ENCODE assay signal across 8 cellular contexts in genomic region chr12:111434680-111435338, GRCh38. TPM values are rescaled to one million over a fixed set of nuclear protein-coding genes. Genes with fewer than 3 reads are reported as not detected.
DNase-seq lines count a peak whose midpoint lies in the region; ATAC-seq, FAIRE-seq and TF ChIP-seq lines count a peak whose summit lies in the region.

No MANE protein-coding gene starts in this region.

- TF ChIP-seq CTCF in foreskin fibroblast (IDR thresholded peaks at IDR 0.05; ENCODE audit: low read depth, low read length), result no peak

- ATAC-seq in HG02642 (IDR thresholded peaks at IDR 0.05; ENCODE audit: poor library complexity, unreplicated experiment), result peak; percentile 70
- ATAC-seq in activated T-helper 17 cell treated with anti-CD3 and anti-CD28 coated beads, Interleukin-2, amount 50 U/mL, for 72 hours (replicated peaks), result peak; percentile 86

- H3K4me3 Mint-ChIP-seq in activated T-helper 17 cell treated with anti-CD3 and anti-CD28 coated beads, Interleukin-2, amount 50 U/mL, for 72 hours, result peak overlapping the region; percentile 81

- peak overlapping the region; percentile 23 to 71 (median 42) for H3K9ac ChIP-seq in skeletal muscle tissue (ENCODE audit: low read depth in 1 of 3, low read length in 3 of 3)

- peaks cover 70% of the 10 kb centered on the region for H3K4me1 Mint-ChIP-seq in activated T-helper 17 cell treated with anti-CD3 and anti-CD28 coated beads, Interleukin-2, amount 50 U/mL, for 72 hours

- H3K9me3 ChIP-seq in skeletal muscle tissue (ENCODE audit: control insufficient read depth in 3 of 3, low read length in 3 of 3), result no peaks in the 10 kb centered on the region

- no peaks in the 10 kb centered on the region for H3K36me3 ChIP-seq in skeletal muscle tissue (ENCODE audit: control insufficient read depth in 3 of 3, insufficient read depth in 3 of 3, low read length in 3 of 3)

- H3K4me3 ChIP-seq in foreskin fibroblast (ENCODE audit: low read depth in 1 of 2, low read length in 2 of 2) (peak overlapping the region; percentile 15 to 16), skeletal muscle tissue (ENCODE audit: low read length in 3 of 3) (peak overlapping the region; percentile 30 to 63 (median 40))

- TF ChIP-seq POLR2A in GM12891 (IDR thresholded peaks at IDR 0.05; ENCODE audit: low read depth, low read length), result no peak; the same call in 1 of the 2 replicates

- DNase-seq in GM12891 (ENCODE audit: insufficient read length, low spot score) (no peak), foreskin fibroblast (peak; percentile 56 to 76), T1000 (lab: John Stamatoyannopoulos, UW) (no peak), NCI-H2227 treated with DMSO at 0.1 percent for 48 hours (lab: John Stamatoyannopoulos, UW) (no peak)
- peak; percentile 77 for DNase-seq in NK-92 treated with Interleukin-12 subunit alpha and Interleukin-12 subunit beta, amount 100 ng/mL, for 24 hours (lab: John Stamatoyannopoulos, UW)

- H3K27me3 Mint-ChIP-seq in activated T-helper 17 cell treated with anti-CD3 and anti-CD28 coated beads, Interleukin-2, amount 50 U/mL, for 72 hours, result no peaks in the 10 kb centered on the region

- H3K4me1 ChIP-seq in skeletal muscle tissue (ENCODE audit: control insufficient read depth in 3 of 3, insufficient read depth in 3 of 3, low read length in 3 of 3), result peaks cover 53 to 73% (median 61%) of the 10 kb centered on the region in 3 donors

- FAIRE-seq in GM12891 (lab: Jason Lieb, UNC), result peak; percentile 78

- H3K9me3 Mint-ChIP-seq in activated T-helper 17 cell treated with anti-CD3 and anti-CD28 coated beads, Interleukin-2, amount 50 U/mL, for 72 hours, result no peaks in the 10 kb centered on the region

- H3K36me3 Mint-ChIP-seq in activated T-helper 17 cell treated with anti-CD3 and anti-CD28 coated beads, Interleukin-2, amount 50 U/mL, for 72 hours (ENCODE audit: low read depth), result peaks cover 42% of the 10 kb centered on the region

- H3K27ac ChIP-seq in skeletal muscle tissue (ENCODE audit: low read depth, low read length), result peak overlapping the region; percentile 59

- no peaks in the 10 kb centered on the region for H3K27me3 ChIP-seq in skeletal muscle tissue (ENCODE audit: control insufficient read depth in 3 of 3, insufficient read depth in 3 of 3, low read length in 3 of 3)

- peak overlapping the region; percentile 83 for H3K27ac Mint-ChIP-seq in activated T-helper 17 cell treated with anti-CD3 and anti-CD28 coated beads, Interleukin-2, amount 50 U/mL, for 72 hours

TF ChIP-seq in GM12891, 5 proteins besides CTCF, POLR2A, EP300 and RAD21:
- peak; percentile 58; the same call in 1 of the 2 replicates for TF ChIP-seq POLR2AphosphoS5 (IDR thresholded peaks at IDR 0.05; ENCODE audit: low read depth, low read length)
- no peak for TF ChIP-seq POU2F2 (IDR thresholded peaks at IDR 0.05; ENCODE audit: low read depth, low read length)

RNA-seq across cellular contexts. Expression of gene SH2B3, which starts 29.1 kb away (rescaled TPM):
- polyA plus RNA-seq in GM12891 (2012; ENCODE audit: low read depth, missing spikeins), result 16.7 TPM
- 10 to 100 TPM in 1 of 2 donors, 1 to 10 TPM in 1; 8.5 to 12.1 TPM for total RNA-seq in activated T-helper 17 cell treated with anti-CD3 and anti-CD28 coated beads, Interleukin-2, amount 50 U/mL, for 72 hours
- 7.8 TPM for total RNA-seq in skeletal muscle tissue

Comparison
In these comparisons a context has a peak if more than half of its experiments do, and no peak if none do; other contexts are left out.
1. DNase-seq: peak in NK-92 treated with Interleukin-12 subunit alpha and Interleukin-12 subunit beta, amount 100 ng/mL, for 24 hours (single experiment) and foreskin fibroblast (2 of 2); none in GM12891 (single experiment), T1000 (single experiment) and NCI-H2227 treated with DMSO at 0.1 percent for 48 hours (single experiment).